28 cellular contexts compared by ENCODE assay signal in genomic region chr2:9652267-9652666, GRCh38.
"Had no signal": no experiment of that assay in that cellular context is flagged by ENCODE, and none has a peak within 500 bp of the region (broad histone marks: within the 10 kb centered on the region; RNA-seq: fewer than 3 reads in every experiment).

No MANE protein-coding gene starts in this region.

- ATAC-seq: activated CD8-positive, alpha-beta T cell treated with anti-CD3 and anti-CD28 coated beads for 36 hours; activated T-cell treated with anti-CD3 and anti-CD28 coated beads, Interleukin-2, amount 50 U/mL, for 72 hours; activated T-helper 17 cell treated with anti-CD3 and anti-CD28 coated beads, Interleukin-2, amount 50 U/mL, for 72 hours; PC-3; Right ventricle myocardium inferior had no signal

- H3K27me3 ChIP-seq: brain microvascular endothelial cell had no signal

- H3K9me3 Mint-ChIP-seq: activated CD8-positive, alpha-beta T cell treated with anti-CD3 and anti-CD28 coated beads for 36 hours; activated naive CD8-positive, alpha-beta T cell treated with anti-CD3 and anti-CD28 coated beads for 36 hours had no signal

- DNase-seq: activated CD4-positive, alpha-beta T cell treated with anti-CD3 and anti-CD28 coated beads for 1 hour; activated CD4-positive, alpha-beta T cell treated with anti-CD3 and anti-CD28 coated beads for 48 hours; activated CD4-positive, CD25-positive, alpha-beta regulatory T cell; activated CD8-positive, alpha-beta T cell treated with anti-CD3 and anti-CD28 coated beads for 36 hours; activated effector memory CD4-positive, alpha-beta T cell treated with anti-CD3 and anti-CD28 coated beads, Interleukin-2, amount 50 U/mL, for 16 hours; activated naive CD4-positive, alpha-beta T cell; activated naive CD4-positive, alpha-beta T cell treated with anti-CD3 and anti-CD28 coated beads, Interleukin-2, amount 50 U/mL, for 16 hours; activated naive CD8-positive, alpha-beta T cell treated with anti-CD3 and anti-CD28 coated beads for 36 hours; activated T-cell treated with anti-CD3 and anti-CD28 coated beads, Interleukin-2, amount 50 U/mL, for 1 hour; activated T-cell treated with anti-CD3 and anti-CD28 coated beads, Interleukin-2, amount 50 U/mL, for 72 hours; amniotic stem cell; brain microvascular endothelial cell; central memory CD4-positive, alpha-beta T cell; MM.1S; MV-4-11; NCI-H1092; NCI-H1436 treated with DMSO at 0.1 percent for 48 hours; NCI-H2029; NCI-H524 treated with DMSO at 0.1 percent for 48 hours; NK-92 treated with Interleukin-12 subunit alpha and Interleukin-12 subunit beta, amount 100 ng/mL, for 24 hours; PC-3; T1000; WERI-Rb-1 had no signal

- FAIRE-seq: RCC 7860 had no signal

- H3K36me3 Mint-ChIP-seq: activated naive CD8-positive, alpha-beta T cell treated with anti-CD3 and anti-CD28 coated beads for 36 hours had no signal

- H3K36me3 ChIP-seq: brain microvascular endothelial cell, WERI-Rb-1 had no signal

- H3K27me3 Mint-ChIP-seq: activated CD8-positive, alpha-beta T cell treated with anti-CD3 and anti-CD28 coated beads for 36 hours; activated naive CD8-positive, alpha-beta T cell treated with anti-CD3 and anti-CD28 coated beads for 36 hours had no signal

- H3K4me2 ChIP-seq: KMS-11 had no signal

- H3K9ac ChIP-seq: KMS-11 had no signal

- H3K27ac ChIP-seq: brain microvascular endothelial cell, KMS-11, RWPE1, WERI-Rb-1 had no signal

- H3K27ac Mint-ChIP-seq: activated CD8-positive, alpha-beta T cell treated with anti-CD3 and anti-CD28 coated beads for 36 hours; activated naive CD8-positive, alpha-beta T cell treated with anti-CD3 and anti-CD28 coated beads for 36 hours; activated T-cell treated with anti-CD3 and anti-CD28 coated beads, Interleukin-2, amount 50 U/mL, for 72 hours; activated T-helper 17 cell treated with anti-CD3 and anti-CD28 coated beads, Interleukin-2, amount 50 U/mL, for 72 hours had no signal

- H3K4me3 Mint-ChIP-seq: activated CD8-positive, alpha-beta T cell treated with anti-CD3 and anti-CD28 coated beads for 36 hours; activated naive CD8-positive, alpha-beta T cell treated with anti-CD3 and anti-CD28 coated beads for 36 hours; activated T-helper 17 cell treated with anti-CD3 and anti-CD28 coated beads, Interleukin-2, amount 50 U/mL, for 72 hours had no signal
